ENCODE assay signal across 17 cellular contexts in genomic region chr2:109597283-109597682, GRCh38.
"Had no signal": no experiment of that assay in that cellular context is flagged by ENCODE, and none has a peak within 500 bp of the region (broad histone marks: within the 10 kb centered on the region; RNA-seq: fewer than 3 reads in every experiment).

No MANE protein-coding gene starts in this region.

- H3K27ac ChIP-seq: coronary artery, foreskin keratinocyte, hepatocyte, spleen, testis had no signal

- H3K4me3 ChIP-seq: coronary artery, hepatocyte, spleen, testis, tibial nerve had no signal

- H3K27me3 ChIP-seq: foreskin keratinocyte, hepatocyte, spleen, testis, tibial nerve had no signal

- ATAC-seq: foreskin keratinocyte; naive thymus-derived CD4-positive, alpha-beta T cell; stimulated activated memory B cell treated with anti-CD40 and anti-IgM and Interleukin-4, amounts not matched to agents 10 μg/mL and 1 μg/mL and 100 μg/mL, for 72 hours had no signal

- H3K9me3 ChIP-seq: spleen, testis, tibial nerve had no signal

- H3K36me3 ChIP-seq: spleen had no signal

- H3K4me1 ChIP-seq: testis had no signal

- DNase-seq: effector CD4-positive, alpha-beta T cell; endodermal cell; erythroblast; foreskin keratinocyte; head of caudate nucleus; naive thymus-derived CD4-positive, alpha-beta T cell; nephron progenitor cell; posterior cingulate gyrus; spleen; stimulated activated CD4-positive, alpha-beta T cell treated with anti-CD3 and anti-CD28 coated beads, Interleukin-15, amount 100 ng/mL, for 24 hours; stimulated activated CD4-positive, alpha-beta T cell treated with anti-CD3 and anti-CD28 coated beads, Interleukin-1b, Interleukin-23, amount 100 ng/mL, for 48 hours; stimulated activated CD4-positive, alpha-beta T cell treated with anti-CD3 and anti-CD28 coated beads, Interleukin-4, amount 100 ng/mL, for 24 hours; testis had no signal
